Comparison of ENCODE assay signal across 21 cellular contexts in the genomic region with DNA sequence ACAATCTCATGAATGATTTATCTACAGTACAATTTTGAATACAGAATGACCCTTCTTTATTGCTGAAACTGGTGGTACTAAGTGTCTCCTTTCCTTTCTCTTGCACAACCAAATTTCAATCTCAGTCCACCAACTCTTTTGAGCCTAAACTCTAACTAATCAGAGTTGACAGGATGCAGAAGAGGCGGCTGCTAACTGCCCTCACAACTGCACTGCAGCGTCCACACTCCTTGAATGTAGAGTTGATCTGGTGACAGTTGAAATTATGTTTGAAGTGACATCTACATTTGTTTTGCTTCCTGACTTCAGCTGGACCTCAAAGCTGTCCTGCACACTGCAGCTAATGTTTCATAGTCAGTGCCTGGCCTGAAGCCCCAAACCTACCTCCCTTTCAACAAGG.
"Had no signal": no experiment of that assay in that cellular context is flagged by ENCODE, and none has a peak within 500 bp of the region (broad histone marks: within the 10 kb centered on the region; RNA-seq: fewer than 3 reads in every experiment).

No MANE protein-coding gene starts in this region.

- H3K4me1 ChIP-seq: adrenal gland, body of pancreas had no signal

- H3K27ac Mint-ChIP-seq: activated CD4-positive, alpha-beta T cell treated with anti-CD3 and anti-CD28 coated beads, Interleukin-2, amount 10 ng/mL, durations not matched to agents 24 days and 14 days; activated CD8-positive, alpha-beta T cell treated with anti-CD3 and anti-CD28 coated beads for 36 hours; activated naive CD4-positive, alpha-beta T cell treated with anti-CD3 and anti-CD28 coated beads, Interleukin-2, amount 50 U/mL, for 72 hours; activated T-cell treated with anti-CD3 and anti-CD28 coated beads, Interleukin-2, amount 50 U/mL, for 24 hours; activated T-helper 2 cell treated with anti-CD3 and anti-CD28 coated beads, Interferon-gamma antibody, Interleukin-2, Interleukin-4, amounts not matched to agents 10 μg/mL and 5 μg/mL and 100 μg/mL, durations not matched to agents 14 hours and 24 hours and 36 hours had no signal

- H3K4me3 ChIP-seq: adrenal gland, body of pancreas, K562 had no signal

- H3K27me3 ChIP-seq: adrenal gland, body of pancreas had no signal

- H3K9me3 Mint-ChIP-seq: activated CD4-positive, alpha-beta T cell treated with anti-CD3 and anti-CD28 coated beads, Interleukin-2, amount 10 ng/mL, durations not matched to agents 24 days and 14 days; activated CD8-positive, alpha-beta T cell treated with anti-CD3 and anti-CD28 coated beads for 36 hours; activated naive CD4-positive, alpha-beta T cell treated with anti-CD3 and anti-CD28 coated beads, Interleukin-2, amount 50 U/mL, for 72 hours; activated T-cell treated with anti-CD3 and anti-CD28 coated beads, Interleukin-2, amount 50 U/mL, for 24 hours; activated T-helper 2 cell treated with anti-CD3 and anti-CD28 coated beads, Interferon-gamma antibody, Interleukin-2, Interleukin-4, amounts not matched to agents 10 μg/mL and 5 μg/mL and 100 μg/mL, durations not matched to agents 14 hours and 24 hours and 36 hours had no signal

- H3K27ac ChIP-seq: adrenal gland, body of pancreas had no signal

- DNase-seq: activated CD4-positive, alpha-beta T cell treated with anti-CD3 and anti-CD28 coated beads, Interleukin-2, amount 10 ng/mL, durations not matched to agents 24 days and 14 days; activated CD4-positive, alpha-beta T cell treated with anti-CD3 and anti-CD28 coated beads, Interleukin-2, amount 50 U/mL, for 4 hours; activated CD8-positive, alpha-beta T cell treated with anti-CD3 and anti-CD28 coated beads for 36 hours; activated gamma-delta T cell; activated naive CD4-positive, alpha-beta T cell treated with Interleukin-2 at 50 U/mL for 16 hours; activated T-cell treated with anti-CD3 and anti-CD28 coated beads, Interleukin-2, amount 50 U/mL, for 24 hours; body of pancreas; NCI-H1105; NCI-H1417 treated with DMSO at 0.1 percent for 48 hours; NCI-H187 treated with DMSO at 0.1 percent for 48 hours; NCI-H226; NCI-H446 treated with DMSO at 0.1 percent for 48 hours; NCI-H524; OCI-M1; Right ventricle myocardium superior; SW 1271; T1000 had no signal

- ATAC-seq: activated CD8-positive, alpha-beta T cell treated with anti-CD3 and anti-CD28 coated beads for 36 hours; activated naive CD4-positive, alpha-beta T cell treated with anti-CD3 and anti-CD28 coated beads, Interleukin-2, amount 50 U/mL, for 72 hours; body of pancreas; K562 had no signal

- H3K27me3 Mint-ChIP-seq: activated CD4-positive, alpha-beta T cell treated with anti-CD3 and anti-CD28 coated beads, Interleukin-2, amount 10 ng/mL, durations not matched to agents 24 days and 14 days; activated CD8-positive, alpha-beta T cell treated with anti-CD3 and anti-CD28 coated beads for 36 hours; activated T-cell treated with anti-CD3 and anti-CD28 coated beads, Interleukin-2, amount 50 U/mL, for 24 hours had no signal

- H3K36me3 Mint-ChIP-seq: activated naive CD4-positive, alpha-beta T cell treated with anti-CD3 and anti-CD28 coated beads, Interleukin-2, amount 50 U/mL, for 72 hours had no signal

- H3K9me3 ChIP-seq: adrenal gland, body of pancreas had no signal

- H3K4me3 Mint-ChIP-seq: activated CD4-positive, alpha-beta T cell treated with anti-CD3 and anti-CD28 coated beads, Interleukin-2, amount 10 ng/mL, durations not matched to agents 24 days and 14 days; activated CD8-positive, alpha-beta T cell treated with anti-CD3 and anti-CD28 coated beads for 36 hours; activated T-cell treated with anti-CD3 and anti-CD28 coated beads, Interleukin-2, amount 50 U/mL, for 24 hours had no signal

- H3K4me1 Mint-ChIP-seq: activated CD4-positive, alpha-beta T cell treated with anti-CD3 and anti-CD28 coated beads, Interleukin-2, amount 10 ng/mL, durations not matched to agents 24 days and 14 days had no signal
